ENCODE assay signal across 21 cellular contexts in the genomic region with DNA sequence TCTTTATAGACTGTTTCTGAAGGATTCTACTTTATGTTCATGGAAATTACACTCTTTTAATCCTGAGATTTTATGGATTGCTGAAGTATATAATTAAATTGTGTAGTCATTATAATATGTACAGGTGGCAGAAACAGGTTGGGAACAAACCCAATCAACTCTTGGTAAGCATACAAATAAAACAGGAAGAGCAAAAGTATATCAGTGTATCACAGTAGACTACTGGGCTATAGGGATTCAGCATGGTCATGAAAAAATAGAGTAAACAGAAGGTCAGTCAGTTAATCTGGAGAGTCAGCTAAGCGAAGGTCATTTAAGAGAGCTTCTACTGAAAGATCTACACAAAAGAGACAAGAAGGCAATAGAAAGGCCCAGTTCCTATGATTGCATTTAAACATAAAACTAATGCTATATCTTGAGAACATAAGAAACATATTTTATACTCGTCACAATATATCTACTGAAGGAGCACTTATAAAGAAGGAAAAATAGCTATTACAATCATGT.
DNase-seq lines count a peak whose midpoint lies in the region; TF ChIP-seq lines count a peak whose summit lies in the region.
"Had no signal": no experiment of that assay in that cellular context is flagged by ENCODE, and none has a peak within 500 bp of the region (broad histone marks: within the 10 kb centered on the region; RNA-seq: fewer than 3 reads in every experiment).

No MANE protein-coding gene starts in this region.

- peak overlapping the region; percentile 73 for H3K4me2 ChIP-seq in GM23248 (ENCODE audit: unreplicated experiment)
- H3K4me2 ChIP-seq in PC-9, result no peak overlapping the region; the same call in 1 of the 2 replicates

- H2AFZ ChIP-seq in GM23248 (no peak overlapping the region), PC-9 (no peak overlapping the region)

- H3K4me3 Mint-ChIP-seq in osteocyte (ENCODE audit: unreplicated experiment) (no peak overlapping the region), immature natural killer cell (no peak overlapping the region)
- no peak overlapping the region for H3K4me3 Mint-ChIP-seq in activated T-cell treated with anti-CD3 and anti-CD28 coated beads, Interleukin-2, amount 50 U/mL, for 24 hours
- H3K4me3 Mint-ChIP-seq: CD4-positive, CD25-positive, alpha-beta regulatory T cell; IgD-negative memory B cell had no signal

- H3K4me3 ChIP-seq in GM23248 (no peak overlapping the region), PC-9 (no peak overlapping the region)
- H3K4me3 ChIP-seq: A549, MG63, SK-N-MC had no signal

- H3K9me2 ChIP-seq in GM23248 (ENCODE audit: insufficient read depth), result no peaks in the 10 kb centered on the region
- H3K9me2 ChIP-seq in PC-9 (ENCODE audit: insufficient read depth), result no peaks in the 10 kb centered on the region

- DNase-seq in GM23248, result no peak
- DNase-seq in PC-9, result no peak
- no peak for DNase-seq in epithelial cell of prostate (ENCODE audit: low read depth, low spot score)
- no peak for DNase-seq in osteocyte (ENCODE audit: extremely low spot score, unreplicated experiment)
- DNase-seq in immature natural killer cell, result no peak
- DNase-seq in activated T-cell treated with anti-CD3 and anti-CD28 coated beads, Interleukin-2, amount 50 U/mL, for 24 hours, result no peak
- DNase-seq in head of caudate nucleus, result no peak
- DNase-seq: CD4-positive, CD25-positive, alpha-beta regulatory T cell; COR-L47; DMS79 treated with DMSO at 0.1 percent for 48 hours; GOT3; Karpas-422; MG63; NCI-H1417; NCI-H187; NCI-H526 treated with DMSO at 0.1 percent for 48 hours; RPMI8226; SHP77 treated with DMSO at 0.1 percent for 48 hours had no signal

- no peaks in the 10 kb centered on the region for H3K79me2 ChIP-seq in GM23248 (ENCODE audit: insufficient read depth)
- no peaks in the 10 kb centered on the region for H3K79me2 ChIP-seq in PC-9 (ENCODE audit: low read depth)

- peak overlapping the region; percentile 98 for H3K27ac ChIP-seq in GM23248
- H3K27ac ChIP-seq in PC-9, result peak overlapping the region; percentile 91; the same call in 1 of the 2 replicates
- H3K27ac ChIP-seq in epithelial cell of prostate, result peak overlapping the region; percentile 83
- H3K27ac ChIP-seq: SK-N-MC had no signal

- H3K9me3 Mint-ChIP-seq in osteocyte (ENCODE audit: unreplicated experiment), result peaks cover 32% of the 10 kb centered on the region
- H3K9me3 Mint-ChIP-seq in immature natural killer cell, result peaks cover 1 to 40% (median 24%) of the 10 kb centered on the region in 6 donors
- H3K9me3 Mint-ChIP-seq in activated T-cell treated with anti-CD3 and anti-CD28 coated beads, Interleukin-2, amount 50 U/mL, for 24 hours, result peaks cover 38% of the 10 kb centered on the region

- H3K27me3 ChIP-seq in GM23248 (replicated peaks; ENCODE audit: insufficient read depth) (no peaks in the 10 kb centered on the region), PC-9 (ENCODE audit: insufficient read depth, low read depth) (no peaks in the 10 kb centered on the region)
- H3K27me3 ChIP-seq: MG63 had no signal

- in situ Hi-C loops in GM23248 (cut with MboI), result loop anchor here (25.0 kb wide), 2 partner anchors 623 to 1073 kb away; no protein-coding TSS in a partner anchor

- H3K36me3 Mint-ChIP-seq in osteocyte (ENCODE audit: unreplicated experiment) (peaks cover 13% of the 10 kb centered on the region), immature natural killer cell (peaks cover 0 to 12% (median 4%) of the 10 kb centered on the region in 3 donors)
- no peaks in the 10 kb centered on the region for H3K36me3 Mint-ChIP-seq in activated T-cell treated with anti-CD3 and anti-CD28 coated beads, Interleukin-2, amount 50 U/mL, for 24 hours (ENCODE audit: low read depth)
- H3K36me3 Mint-ChIP-seq: CD4-positive, CD25-positive, alpha-beta regulatory T cell had no signal

- CTCF ChIA-PET in PC-9 (lab: Charles Lee), result no interaction called here

- intact Hi-C loops in PC-9 (cut with micrococcal nuclease; ENCODE audit: unreplicated experiment) (loop anchor here (5.0 to 10.0 kb wide), 4 partner anchors 141 to 828 kb away; no protein-coding TSS in a partner anchor), head of caudate nucleus (cut with DNase I) (no loop called here)

- H3K36me3 ChIP-seq in GM23248 (ENCODE audit: low read depth), result no peaks in the 10 kb centered on the region
- no peaks in the 10 kb centered on the region for H3K36me3 ChIP-seq in PC-9 (ENCODE audit: low read depth)
- H3K36me3 ChIP-seq: MG63 had no signal

- no peaks in the 10 kb centered on the region for H3K9me3 ChIP-seq in GM23248 (ENCODE audit: low read depth)
- H3K9me3 ChIP-seq in PC-9 (ENCODE audit: insufficient read depth, low read depth), result peaks cover 10% of the 10 kb centered on the region; the same call in 1 of the 2 replicates

- no TSS peak for BruUV-seq in PC-9 (replicated peaks; lab: Mats Ljungman, UMichigan)

- POLR2A ChIA-PET in PC-9 (lab: Charles Lee; ENCODE audit: unreplicated experiment), result interaction anchor here (0.7 kb wide), 1 partner anchor 255 kb away, joined by 6 read pairs; no protein-coding TSS in a partner anchor

- 73 to 76% methylated on average over 2 of the region's 2 CpGs for WGBS in GM23248 (ENCODE audit: low coverage in 1 of 2, low lambda C conversion rate in 2 of 2, missing lambda C conversion rate in 2 of 2), 2 experiments

- peaks cover 44% of the 10 kb centered on the region for H3K4me1 ChIP-seq in GM23248 (ENCODE audit: insufficient read depth)
- H3K4me1 ChIP-seq in PC-9 (replicated peaks; ENCODE audit: insufficient read depth), result peaks cover 34% of the 10 kb centered on the region

- peak overlapping the region; percentile 86 for H3K9ac ChIP-seq in GM23248

- H3K4me1 Mint-ChIP-seq in osteocyte (ENCODE audit: unreplicated experiment), result peaks cover 43% of the 10 kb centered on the region
- no peaks in the 10 kb centered on the region for H3K4me1 Mint-ChIP-seq in immature natural killer cell
- no peaks in the 10 kb centered on the region for H3K4me1 Mint-ChIP-seq in activated T-cell treated with anti-CD3 and anti-CD28 coated beads, Interleukin-2, amount 50 U/mL, for 24 hours (ENCODE audit: low read depth)
- H3K4me1 Mint-ChIP-seq: CD4-positive, CD25-positive, alpha-beta regulatory T cell had no signal

- H3F3A ChIP-seq in GM23248 (ENCODE audit: insufficient read depth) (peaks cover 44% of the 10 kb centered on the region), PC-9 (ENCODE audit: insufficient read depth, low read depth) (peaks cover 10% of the 10 kb centered on the region; the same call in 1 of the 2 replicates)

- no peak for TF ChIP-seq CTCF in PC-9 (conservative IDR thresholded peaks at IDR 0.05)
- TF ChIP-seq CTCF in osteocyte (IDR thresholded peaks at IDR 0.05), result no peak

- H3K27me3 Mint-ChIP-seq in osteocyte (ENCODE audit: unreplicated experiment) (no peaks in the 10 kb centered on the region), immature natural killer cell (ENCODE audit: low read depth in 3 of 3) (peaks cover 3 to 11% (median 6%) of the 10 kb centered on the region in 3 donors)
- peaks cover 27% of the 10 kb centered on the region for H3K27me3 Mint-ChIP-seq in activated T-cell treated with anti-CD3 and anti-CD28 coated beads, Interleukin-2, amount 50 U/mL, for 24 hours
- H3K27me3 Mint-ChIP-seq: CD4-positive, CD25-positive, alpha-beta regulatory T cell had no signal

- H3K27ac Mint-ChIP-seq in osteocyte (ENCODE audit: unreplicated experiment) (peak overlapping the region; percentile 97), immature natural killer cell (no peak overlapping the region)
- no peak overlapping the region for H3K27ac Mint-ChIP-seq in activated T-cell treated with anti-CD3 and anti-CD28 coated beads, Interleukin-2, amount 50 U/mL, for 24 hours
- H3K27ac Mint-ChIP-seq: CD4-positive, CD25-positive, alpha-beta regulatory T cell; IgD-negative memory B cell had no signal

- no peaks in the 10 kb centered on the region for H4K20me1 ChIP-seq in GM23248 (ENCODE audit: insufficient read depth)
- no peaks in the 10 kb centered on the region for H4K20me1 ChIP-seq in PC-9 (ENCODE audit: insufficient read depth)
